In the genomic region with DNA sequence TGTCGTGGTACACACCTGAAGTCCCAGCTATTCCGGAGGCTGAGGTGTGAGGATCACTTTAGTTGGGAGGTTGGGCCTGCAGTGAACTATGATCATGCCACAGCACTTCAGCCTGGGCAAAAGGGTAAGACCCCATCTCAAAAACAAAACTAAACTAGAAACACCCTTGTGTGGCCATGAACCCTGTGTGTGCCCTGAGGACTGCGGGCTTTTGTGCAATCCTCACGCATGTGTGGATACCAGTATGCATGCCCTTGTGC, we compare ENCODE assay signal across 1 cellular context.
TF ChIP-seq lines count a peak whose summit lies in the region.

No MANE protein-coding gene starts in this region.

TF ChIP-seq in GM23338, 12 proteins besides CTCF, POLR2A, EP300 and RAD21 (continued from another document):
- TF ChIP-seq ZNF462 (CRISPR knock-in tag; IDR thresholded peaks at IDR 0.05) = no peak
- no peak for TF ChIP-seq EZH2phosphoT487 (IDR thresholded peaks at IDR 0.05; ENCODE audit: unreplicated experiment)
- no peak for TF ChIP-seq NANOG (IDR thresholded peaks at IDR 0.05; ENCODE audit: borderline replicate concordance)
- no peak for TF ChIP-seq ZNF331 (CRISPR knock-in tag; IDR thresholded peaks at IDR 0.05; ENCODE audit: low read depth)
- TF ChIP-seq REST (IDR thresholded peaks at IDR 0.05; ENCODE audit: unreplicated experiment) = no peak
- no peak for TF ChIP-seq ETS1 (IDR thresholded peaks at IDR 0.05)
- no peak for TF ChIP-seq ZNF114 (CRISPR knock-in tag; IDR thresholded peaks at IDR 0.05)
- no peak for TF ChIP-seq POLR2AphosphoS5 (IDR thresholded peaks at IDR 0.05; ENCODE audit: low read depth)
- TF ChIP-seq JUNB (IDR thresholded peaks at IDR 0.05; ENCODE audit: unreplicated experiment) = no peak
